8 cellular contexts compared by ENCODE assay signal in genomic region chr10:30812018-30812851, GRCh38.
DNase-seq lines count a peak whose midpoint lies in the region; FAIRE-seq and TF ChIP-seq lines count a peak whose summit lies in the region.
"Had no signal": no experiment of that assay in that cellular context is flagged by ENCODE, and none has a peak within 500 bp of the region (broad histone marks: within the 10 kb centered on the region; RNA-seq: fewer than 3 reads in every experiment).

No MANE protein-coding gene starts in this region.

- peaks cover 33% of the 10 kb centered on the region for H3K4me1 ChIP-seq in hepatocyte (ENCODE audit: insufficient read depth)
- H3K4me1 ChIP-seq in kidney (ENCODE audit: control insufficient read depth in 1 of 2, insufficient read depth in 1 of 2, low read depth in 1 of 2, low read length in 2 of 2) = peaks cover 0 to 23% of the 10 kb centered on the region in 2 donors

- H4K20me1 ChIP-seq in hepatocyte (ENCODE audit: insufficient read depth, poor library complexity, severe bottlenecking) = no peaks in the 10 kb centered on the region

- WGBS in hepatocyte (ENCODE audit: low lambda C conversion rate, missing lambda C conversion rate) = 55% methylated on average over 16 of the region's 16 CpGs

- H3K4me3 Mint-ChIP-seq in activated naive CD8-positive, alpha-beta T cell = peak overlapping the region; percentile 25
- H3K4me3 Mint-ChIP-seq: neural crest cell had no signal

- H3K27ac Mint-ChIP-seq in activated naive CD8-positive, alpha-beta T cell = no peak overlapping the region

- H3K9me2 ChIP-seq in hepatocyte (replicated peaks; ENCODE audit: insufficient read depth) = no peaks in the 10 kb centered on the region

- H3K9me3 ChIP-seq in hepatocyte (ENCODE audit: low read depth) (no peaks in the 10 kb centered on the region), kidney (ENCODE audit: control insufficient read depth in 1 of 2, low read length in 2 of 2) (no peaks in the 10 kb centered on the region)

- H3K4me2 ChIP-seq in hepatocyte = peak overlapping the region; percentile 45

- no peak overlapping the region for H3K9ac ChIP-seq in kidney (ENCODE audit: low read length in 2 of 2)

- TF ChIP-seq CTCF in hepatocyte (IDR thresholded peaks at IDR 0.05; ENCODE audit: poor library complexity) (no peak), kidney (IDR thresholded peaks at IDR 0.05; ENCODE audit: borderline replicate concordance, extremely low read depth, insufficient read depth) (no peak)

- no peaks in the 10 kb centered on the region for H3K36me3 ChIP-seq in hepatocyte (replicated peaks; ENCODE audit: insufficient read depth, low read depth)
- no peaks in the 10 kb centered on the region for H3K36me3 ChIP-seq in kidney (ENCODE audit: control insufficient read depth in 1 of 2, insufficient read depth in 2 of 2, low read length in 2 of 2)

- no peak for FAIRE-seq in kidney (lab: Jason Lieb, UNC)

- no peaks in the 10 kb centered on the region for H3K27me3 Mint-ChIP-seq in activated naive CD8-positive, alpha-beta T cell

- no peak overlapping the region for H2AFZ ChIP-seq in hepatocyte

- no peaks in the 10 kb centered on the region for H3K9me3 Mint-ChIP-seq in activated naive CD8-positive, alpha-beta T cell (ENCODE audit: low read depth)
- H3K9me3 Mint-ChIP-seq: neural crest cell had no signal

- H3K79me2 ChIP-seq in hepatocyte = no peaks in the 10 kb centered on the region

- peak; percentile 44 for DNase-seq in Jurkat, Clone E6-1 (ENCODE audit: low read depth, low spot score)
- DNase-seq in hepatocyte (ENCODE audit: low spot score) = peak; percentile 55
- peak; percentile 84 for DNase-seq in stromal cell of bone marrow (ENCODE audit: low read depth)
- no peak for DNase-seq in midbrain (lab: John Stamatoyannopoulos, UW)
- no peak for DNase-seq in kidney
- DNase-seq in NCI-H2029 (lab: John Stamatoyannopoulos, UW) = no peak

- H3K4me3 ChIP-seq in Jurkat, Clone E6-1 (ENCODE audit: low read length) = no peak overlapping the region
- H3K4me3 ChIP-seq in hepatocyte = no peak overlapping the region
- H3K4me3 ChIP-seq in kidney (ENCODE audit: low read length in 2 of 2) = no peak overlapping the region

- H3K27ac ChIP-seq in hepatocyte (peak overlapping the region; percentile 72), kidney (ENCODE audit: low read depth in 2 of 2, low read length in 2 of 2) (peak overlapping the region in 1 of 2 donors; percentile 29)

- no peaks in the 10 kb centered on the region for H3K27me3 ChIP-seq in hepatocyte

- intact Hi-C loops in kidney (cut with DNase I) = no loop called here

- peaks cover 35% of the 10 kb centered on the region for H3K4me1 Mint-ChIP-seq in activated naive CD8-positive, alpha-beta T cell (ENCODE audit: low read depth)

- no peaks in the 10 kb centered on the region for H3K36me3 Mint-ChIP-seq in activated naive CD8-positive, alpha-beta T cell

Comparison
In these comparisons a context has a peak if more than half of its experiments do, and no peak if none do; other contexts are left out.
1. DNase-seq: peak in Jurkat, Clone E6-1 (single experiment), hepatocyte (single experiment) and stromal cell of bone marrow (single experiment); none in midbrain (single experiment), kidney (single experiment) and NCI-H2029 (single experiment).